1 cellular context compared by ENCODE assay signal in genomic region chr4:68373513-68373912, GRCh38.
TF ChIP-seq lines count a peak whose summit lies in the region.

No MANE protein-coding gene starts in this region.

TF ChIP-seq in HepG2, 621 proteins besides CTCF, POLR2A, EP300 and RAD21:
- no peak for TF ChIP-seq ZBED4 (CRISPR knock-in tag; IDR thresholded peaks at IDR 0.05; ENCODE audit: borderline replicate concordance)
- TF ChIP-seq, protein P1, sequence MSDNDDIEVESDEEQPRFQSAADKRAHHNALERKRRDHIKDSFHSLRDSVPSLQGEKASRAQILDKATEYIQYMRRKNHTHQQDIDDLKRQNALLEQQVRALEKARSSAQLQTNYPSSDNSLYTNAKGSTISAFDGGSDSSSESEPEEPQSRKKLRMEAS (IDR thresholded peaks at IDR 0.05), result no peak
- TF ChIP-seq ZNF552 (CRISPR knock-in tag; IDR thresholded peaks at IDR 0.05; ENCODE audit: borderline replicate concordance), result no peak
- no peak for TF ChIP-seq PAX8 (CRISPR knock-in tag; IDR thresholded peaks at IDR 0.05; ENCODE audit: borderline replicate concordance)
- no peak for TF ChIP-seq JARID2 (CRISPR knock-in tag; IDR thresholded peaks at IDR 0.05; ENCODE audit: insufficient replicate concordance)
- no peak for TF ChIP-seq HNF1B (CRISPR knock-in tag; IDR thresholded peaks at IDR 0.05)
- TF ChIP-seq MXD3 (CRISPR knock-in tag; IDR thresholded peaks at IDR 0.05), result no peak
- TF ChIP-seq U2AF2 (IDR thresholded peaks at IDR 0.05; ENCODE audit: low read depth, low read length), result no peak
- no peak for TF ChIP-seq ZNF773 (CRISPR knock-in tag; IDR thresholded peaks at IDR 0.05; ENCODE audit: borderline replicate concordance)
- TF ChIP-seq DNMT1 (CRISPR knock-in tag; IDR thresholded peaks at IDR 0.05), result no peak
- TF ChIP-seq, protein P2, sequence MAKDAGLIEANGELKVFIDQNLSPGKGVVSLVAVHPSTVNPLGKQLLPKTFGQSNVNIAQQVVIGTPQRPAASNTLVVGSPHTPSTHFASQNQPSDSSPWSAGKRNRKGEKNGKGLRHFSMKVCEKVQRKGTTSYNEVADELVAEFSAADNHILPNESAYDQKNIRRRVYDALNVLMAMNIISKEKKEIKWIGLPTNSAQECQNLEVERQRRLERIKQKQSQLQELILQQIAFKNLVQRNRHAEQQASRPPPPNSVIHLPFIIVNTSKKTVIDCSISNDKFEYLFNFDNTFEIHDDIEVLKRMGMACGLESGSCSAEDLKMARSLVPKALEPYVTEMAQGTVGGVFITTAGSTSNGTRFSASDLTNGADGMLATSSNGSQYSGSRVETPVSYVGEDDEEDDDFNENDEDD (CRISPR knock-in tag; IDR thresholded peaks at IDR 0.05; ENCODE audit: borderline replicate concordance), result no peak
